In the genomic region with DNA sequence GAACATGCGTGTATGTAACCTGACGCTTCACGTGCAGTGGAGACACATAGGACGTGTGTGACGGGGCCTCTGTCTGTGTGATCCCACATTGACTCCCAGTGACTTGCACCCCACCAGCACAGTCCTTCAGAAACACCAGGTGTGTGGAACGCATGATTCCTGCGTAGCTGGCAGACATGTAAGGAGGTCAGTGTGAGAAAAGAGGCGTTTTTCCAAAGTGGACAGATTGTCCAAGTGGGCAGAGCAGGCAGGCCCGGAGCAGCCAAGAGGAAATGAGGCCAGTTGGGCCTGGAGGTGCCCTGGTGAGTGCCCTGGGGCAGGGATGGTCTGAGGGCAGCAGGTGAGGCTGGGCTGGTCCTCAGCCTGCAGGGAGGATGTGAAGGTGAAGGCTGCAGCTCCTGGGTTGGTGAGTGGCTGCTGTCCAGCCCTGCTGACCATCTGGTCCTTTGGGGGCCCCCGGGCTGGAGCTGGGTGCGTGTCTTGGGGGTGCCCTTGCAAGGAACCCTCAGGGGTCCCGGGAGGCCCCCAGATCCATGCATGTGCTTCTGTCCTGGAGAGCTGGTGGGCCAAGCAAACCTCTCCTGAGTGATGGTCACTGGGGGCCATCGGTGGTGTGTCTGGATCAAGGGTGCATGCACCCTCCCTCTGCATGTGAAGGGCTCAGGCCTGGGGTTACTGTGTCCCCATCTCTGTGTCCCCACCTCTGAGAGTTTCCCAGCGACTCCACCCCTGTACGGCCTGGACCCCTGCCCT, we compare ENCODE assay signal across 1 cellular context.
TF ChIP-seq lines count a peak whose summit lies in the region.

No MANE protein-coding gene starts in this region.

TF ChIP-seq in HepG2, 621 proteins besides CTCF, POLR2A, EP300 and RAD21 (continued from another document):
- 0 out of 2 replicates have a peak, but pooled peaks have one; percentile 2 for TF ChIP-seq TOPORS (CRISPR knock-in tag; IDR thresholded peaks at IDR 0.05)
- TF ChIP-seq, protein P1, sequence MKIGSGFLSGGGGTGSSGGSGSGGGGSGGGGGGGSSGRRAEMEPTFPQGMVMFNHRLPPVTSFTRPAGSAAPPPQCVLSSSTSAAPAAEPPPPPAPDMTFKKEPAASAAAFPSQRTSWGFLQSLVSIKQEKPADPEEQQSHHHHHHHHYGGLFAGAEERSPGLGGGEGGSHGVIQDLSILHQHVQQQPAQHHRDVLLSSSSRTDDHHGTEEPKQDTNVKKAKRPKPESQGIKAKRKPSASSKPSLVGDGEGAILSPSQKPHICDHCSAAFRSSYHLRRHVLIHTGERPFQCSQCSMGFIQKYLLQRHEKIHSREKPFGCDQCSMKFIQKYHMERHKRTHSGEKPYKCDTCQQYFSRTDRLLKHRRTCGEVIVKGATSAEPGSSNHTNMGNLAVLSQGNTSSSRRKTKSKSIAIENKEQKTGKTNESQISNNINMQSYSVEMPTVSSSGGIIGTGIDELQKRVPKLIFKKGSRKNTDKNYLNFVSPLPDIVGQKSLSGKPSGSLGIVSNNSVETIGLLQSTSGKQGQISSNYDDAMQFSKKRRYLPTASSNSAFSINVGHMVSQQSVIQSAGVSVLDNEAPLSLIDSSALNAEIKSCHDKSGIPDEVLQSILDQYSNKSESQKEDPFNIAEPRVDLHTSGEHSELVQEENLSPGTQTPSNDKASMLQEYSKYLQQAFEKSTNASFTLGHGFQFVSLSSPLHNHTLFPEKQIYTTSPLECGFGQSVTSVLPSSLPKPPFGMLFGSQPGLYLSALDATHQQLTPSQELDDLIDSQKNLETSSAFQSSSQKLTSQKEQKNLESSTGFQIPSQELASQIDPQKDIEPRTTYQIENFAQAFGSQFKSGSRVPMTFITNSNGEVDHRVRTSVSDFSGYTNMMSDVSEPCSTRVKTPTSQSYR (CRISPR knock-in tag; IDR thresholded peaks at IDR 0.05; ENCODE audit: borderline replicate concordance): no peak
- 0 out of 2 replicates have a peak, but pooled peaks have one; percentile 31 for TF ChIP-seq POGK (CRISPR knock-in tag; conservative IDR thresholded peaks at IDR 0.05)
- peak; percentile 46; the same call in 1 of the 2 replicates for TF ChIP-seq ESRRA (CRISPR knock-in tag; IDR thresholded peaks at IDR 0.05; ENCODE audit: low read depth)
- peak; percentile 15; the same call in 1 of the 2 replicates for TF ChIP-seq ZSCAN25 (CRISPR knock-in tag; IDR thresholded peaks at IDR 0.05)
- TF ChIP-seq ATF1 (CRISPR knock-in tag; IDR thresholded peaks at IDR 0.05): no peak
- peak; percentile 26; the same call in 1 of the 2 replicates for TF ChIP-seq ATF7-NPFF (CRISPR knock-in tag; IDR thresholded peaks at IDR 0.05; ENCODE audit: low read depth)
- TF ChIP-seq RFX1 (IDR thresholded peaks at IDR 0.05): no peak
